In the genomic region with DNA sequence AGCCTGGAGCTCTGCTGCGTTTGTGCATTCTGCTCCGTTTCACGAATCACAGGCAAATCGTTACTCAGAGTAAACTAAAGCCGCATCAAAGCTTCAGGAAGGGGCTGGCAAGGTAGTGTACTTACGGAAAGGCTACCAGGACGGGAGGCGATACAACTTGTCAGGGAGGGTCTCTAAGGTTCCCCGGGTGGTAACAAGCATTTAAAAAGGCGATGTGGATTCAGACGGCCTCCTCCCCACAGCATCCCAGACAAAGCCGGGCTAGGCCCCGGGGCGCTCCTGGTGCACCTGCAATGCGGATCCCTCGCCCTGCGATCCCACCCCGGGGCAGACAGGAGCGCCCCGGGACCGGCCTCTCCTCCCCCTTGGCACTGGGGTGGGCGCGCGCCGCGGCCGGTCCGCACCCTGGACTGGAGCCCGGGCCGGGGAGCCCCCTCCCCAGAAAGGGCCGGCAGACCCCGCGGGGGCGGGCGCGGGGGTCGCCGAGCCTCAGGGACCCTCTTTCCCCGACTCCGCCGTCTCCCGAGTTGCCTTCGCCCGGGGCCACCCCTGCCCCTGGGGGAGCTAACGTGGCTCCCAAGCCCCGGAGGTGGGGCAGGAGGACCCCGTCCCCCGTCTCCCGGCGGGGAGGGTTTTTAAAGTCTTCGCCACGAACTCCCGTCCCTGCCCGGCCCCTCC, we compare ENCODE assay signal across 8 cellular contexts. TPM values are rescaled to one million over a fixed set of nuclear protein-coding genes. Genes with fewer than 3 reads are reported as not detected.
DNase-seq lines count a peak whose midpoint lies in the region; ATAC-seq and TF ChIP-seq lines count a peak whose summit lies in the region.

No MANE protein-coding gene starts in this region.

- peaks cover 0 to 24% (median 16%) of the 10 kb centered on the region in 4 donors for H3K4me1 ChIP-seq in liver (ENCODE audit: control insufficient read depth in 4 of 4, insufficient read depth in 4 of 4, low read length in 3 of 4)

- whole genome bisulfite sequencing in liver = 1% methylated on average over 54 of the region's 54 CpGs

- TF ChIP-seq RAD21 in liver (IDR thresholded peaks at IDR 0.05) = peak in 1 of 2 donors; percentile 25

- in situ Hi-C loops in Caki2 (cut with HindIII; ENCODE audit: low pct_unique_long_range_greater_than_20kb, low sequenced_read_pairs) = no loop called here

- H3K9ac ChIP-seq in liver (ENCODE audit: low read depth in 1 of 2, low read length in 2 of 2) = peak overlapping the region; percentile 74 to 76

- H3K4me3 ChIP-seq in MG63 (peak overlapping the region; percentile 65), coronary artery (peak overlapping the region; percentile 85), liver (ENCODE audit: low read depth in 1 of 3, low read length in 3 of 3) (peak overlapping the region; percentile 83 to 100 (median 89))

- H3K36me3 ChIP-seq in MG63 = peaks cover 16% of the 10 kb centered on the region
- no peaks in the 10 kb centered on the region for H3K36me3 ChIP-seq in liver (ENCODE audit: control insufficient read depth in 4 of 4, insufficient read depth in 3 of 4, low read depth in 1 of 4, low read length in 3 of 4)

- no peaks in the 10 kb centered on the region for H3K9me3 ChIP-seq in MG63
- H3K9me3 ChIP-seq in liver (ENCODE audit: control insufficient read depth in 4 of 4, low read length in 3 of 4) = no peaks in the 10 kb centered on the region

- peak overlapping the region; percentile 87 to 94 for H3K27ac ChIP-seq in coronary artery
- peak overlapping the region; percentile 82 to 92 for H3K27ac ChIP-seq in liver (ENCODE audit: low read depth in 1 of 2, low read length in 2 of 2)

- no peaks in the 10 kb centered on the region for H3K27me3 ChIP-seq in MG63
- H3K27me3 ChIP-seq in liver (ENCODE audit: control insufficient read depth in 4 of 4, insufficient read depth in 4 of 4, low read length in 3 of 4) = no peaks in the 10 kb centered on the region

- DNase-seq in Caki2 (ENCODE audit: low read depth) (peak; percentile 53), MG63 (peak; percentile 31), coronary artery (ENCODE audit: low spot score) (no peak)
- DNase-seq in activated CD4-positive, alpha-beta T cell treated with anti-CD3 and anti-CD28 coated beads for 4 hours = peak; percentile 28
- DNase-seq in stimulated activated CD4-positive, alpha-beta T cell treated with anti-CD3 and anti-CD28 coated beads, TNF-alpha, amount 100 ng/mL, for 1 hour (ENCODE audit: low read depth in 3 of 3, low spot score in 1 of 3) = peak in 2 of 3 donors; percentile 2 to 6
- no peak for DNase-seq in NK-92 treated with Interleukin-12 subunit alpha and Interleukin-12 subunit beta, amount 100 ng/mL, for 24 hours (lab: John Stamatoyannopoulos, UW)

- TF ChIP-seq CTCF in coronary artery (IDR thresholded peaks at IDR 0.05) = no peak
- no peak for TF ChIP-seq CTCF in liver (IDR thresholded peaks at IDR 0.05; ENCODE audit: low read depth, low read length, missing input control)

- ATAC-seq in GM21786 (IDR thresholded peaks at IDR 0.05; ENCODE audit: unreplicated experiment) = peak; percentile 3

TF ChIP-seq in liver, 16 proteins besides CTCF, POLR2A, EP300 and RAD21:
- TF ChIP-seq FOXA2 (IDR thresholded peaks at IDR 0.05) (no peak), HNF4A (conservative IDR thresholded peaks at IDR 0.05) (peak in 1 of 2 donors; percentile 8)

RNA-seq across cellular contexts. Expression of gene CCDC92, which starts 0.7 kb away (rescaled TPM):
- total RNA-seq in Caki2 (2014; rRNA removed; shearing (Covaris generic); ENCODE audit: low replicate concordance) = 3.5 and 4.3 TPM in 2 replicates
- 7.4 and 12.7 TPM in 2 replicates for total RNA-seq in MG63 (2014; rRNA removed; shearing (Covaris generic); ENCODE audit: low replicate concordance)
- 1 to 10 TPM; 2.1 to 6.0 TPM for total RNA-seq in liver
- polyA plus RNA-seq in liver = 10 to 100 TPM; 12.6 to 14.6 TPM

RNA-seq across cellular contexts. Expression of gene ZNF664, which starts 1.1 kb away (rescaled TPM):
- 44.9 and 63.4 TPM in 2 replicates for total RNA-seq in Caki2 (2014; rRNA removed; shearing (Covaris generic); ENCODE audit: low replicate concordance)
- total RNA-seq in MG63 (2014; rRNA removed; shearing (Covaris generic); ENCODE audit: low replicate concordance) = 34.2 and 37.9 TPM in 2 replicates
- 10 to 100 TPM; 25.7 to 40.3 TPM for total RNA-seq in liver
- 10 to 100 TPM in 1 of 2 donors, 1 to 10 TPM in 1; 7.2 to 33.5 TPM for polyA plus RNA-seq in liver

Comparison
In these comparisons a context has a peak if more than half of its experiments do, and no peak if none do; other contexts are left out.
1. DNase-seq: peak in Caki2 (single experiment), MG63 (single experiment), activated CD4-positive, alpha-beta T cell treated with anti-CD3 and anti-CD28 coated beads for 4 hours (2 of 2) and stimulated activated CD4-positive, alpha-beta T cell treated with anti-CD3 and anti-CD28 coated beads, TNF-alpha, amount 100 ng/mL, for 1 hour (2 of 3); none in coronary artery (single experiment) and NK-92 treated with Interleukin-12 subunit alpha and Interleukin-12 subunit beta, amount 100 ng/mL, for 24 hours (single experiment).
2. Peak in every context shown above with its lines, with median percentiles within 50 percentile points of each other: H3K4me3 ChIP-seq.